Comparison of ENCODE assay signal across 10 cellular contexts in genomic region chr19:18762125-18763023, GRCh38. TPM values are rescaled to one million over a fixed set of nuclear protein-coding genes. Genes with fewer than 3 reads are reported as not detected.
DNase-seq lines count a peak whose midpoint lies in the region; ATAC-seq and TF ChIP-seq lines count a peak whose summit lies in the region.
"Had no signal": no experiment of that assay in that cellular context is flagged by ENCODE, and none has a peak within 500 bp of the region (broad histone marks: within the 10 kb centered on the region; RNA-seq: fewer than 3 reads in every experiment).

No MANE protein-coding gene starts in this region.

- TF ChIP-seq CTCF in C4-2B (conservative IDR thresholded peaks at IDR 0.05) (no peak), mucosa of descending colon (IDR thresholded peaks at IDR 0.05) (no peak)

- H3K36me3 ChIP-seq in duodenal mucosa (ENCODE audit: control insufficient read depth in 1 of 2, insufficient read depth in 2 of 2, low read length in 2 of 2) (no peaks in the 10 kb centered on the region), mucosa of descending colon (ENCODE audit: low read depth) (no peaks in the 10 kb centered on the region), HAP-1 (replicated peaks) (no peaks in the 10 kb centered on the region)

- ATAC-seq in mucosa of descending colon (peak; percentile 94), HG03108 (IDR thresholded peaks at IDR 0.05; ENCODE audit: unreplicated experiment) (no peak), HG02973 (IDR thresholded peaks at IDR 0.05; ENCODE audit: unreplicated experiment) (no peak)

- H3K4me3 ChIP-seq in duodenal mucosa (ENCODE audit: low read depth in 1 of 2, low read length in 2 of 2): peak overlapping the region in 1 of 2 donors; percentile 43
- H3K4me3 ChIP-seq in mucosa of descending colon: no peak overlapping the region
- H3K4me3 ChIP-seq in HAP-1: no peak overlapping the region

- H3K4me1 ChIP-seq in duodenal mucosa (ENCODE audit: control insufficient read depth in 1 of 2, insufficient read depth in 2 of 2, low read length in 2 of 2): peaks cover 10 to 20% of the 10 kb centered on the region in 2 donors
- peaks cover 19% of the 10 kb centered on the region for H3K4me1 ChIP-seq in mucosa of descending colon (ENCODE audit: low read depth)
- no peaks in the 10 kb centered on the region for H3K4me1 ChIP-seq in HAP-1

- in situ Hi-C loops in HAP-1 (cut with MboI; ENCODE audit: low sequenced_read_pairs): no loop called here

- H3K27ac ChIP-seq in C4-2B (peak overlapping the region; percentile 85), duodenal mucosa (ENCODE audit: low read depth, low read length) (peak overlapping the region; percentile 42)

- peak; percentile 97 for DNase-seq in NCI-H2171 treated with DMSO at 0.1 percent for 48 hours (lab: John Stamatoyannopoulos, UW)
- peak; percentile 90 to 92 (median 91) for DNase-seq in mucosa of descending colon
- no peak for DNase-seq in HAP-1 (ENCODE audit: low spot score in 2 of 2)
- DNase-seq in activated naive CD4-positive, alpha-beta T cell treated with anti-CD3 and anti-CD28 coated beads, Interleukin-2, amount 50 U/mL, for 16 hours: no peak
- DNase-seq: activated naive CD4-positive, alpha-beta T cell; DND-41 had no signal

- intact Hi-C loops in mucosa of descending colon (cut with DNase I, micrococcal nuclease): no loop called here

- no peak overlapping the region for H3K9ac ChIP-seq in duodenal mucosa (ENCODE audit: low read depth in 1 of 2, low read length in 2 of 2)

- H3K27me3 ChIP-seq in duodenal mucosa (ENCODE audit: control insufficient read depth in 1 of 2, insufficient read depth in 2 of 2, low read length in 2 of 2) (no peaks in the 10 kb centered on the region), HAP-1 (ENCODE audit: low read depth) (no peaks in the 10 kb centered on the region)

- H3K9me3 ChIP-seq in duodenal mucosa (ENCODE audit: control insufficient read depth in 1 of 2, low read length in 2 of 2) (no peaks in the 10 kb centered on the region), mucosa of descending colon (no peaks in the 10 kb centered on the region), HAP-1 (no peaks in the 10 kb centered on the region)

RNA-seq across cellular contexts. Expression of gene COMP, which starts 28.7 kb away (rescaled TPM):
- total RNA-seq in mucosa of descending colon: under 1 TPM in 2 of 3 donors, not detected in 1; 0.12 to 0.95 TPM

Comparison
In these comparisons a context has a peak if more than half of its experiments do, and no peak if none do; other contexts are left out.
1. DNase-seq: peak in NCI-H2171 treated with DMSO at 0.1 percent for 48 hours (single experiment) and mucosa of descending colon (3 of 3); none in HAP-1 (0 of 2) and activated naive CD4-positive, alpha-beta T cell treated with anti-CD3 and anti-CD28 coated beads, Interleukin-2, amount 50 U/mL, for 16 hours (single experiment).